ENCODE assay signal across 1 cellular context in genomic region chrX:386768-387575, GRCh38.
A peak's percentile ranks its signal among the peaks of the same experiment; 100 is the strongest.
TF ChIP-seq lines count a peak whose summit lies in the region.

Gene PPP2R3B (minus strand): TSS chrX:386907. CDS start chrX:386691, 216 bp downstream.

TF ChIP-seq in H1, 55 proteins besides CTCF, POLR2A, EP300 and RAD21 (continued from another document):
- TF ChIP-seq YY1 (IDR thresholded peaks at IDR 0.05; ENCODE audit: low read depth, low read length) (peak; percentile 91), CHD1 (IDR thresholded peaks at IDR 0.05; ENCODE audit: low read depth, low read length) (no peak), HDAC6 (IDR thresholded peaks at IDR 0.05; ENCODE audit: low read depth, low read length) (no peak), TCF12 (IDR thresholded peaks at IDR 0.05; ENCODE audit: low read depth, low read length) (no peak), MAX (IDR thresholded peaks at IDR 0.05) (peak; percentile 91), NRF1 (IDR thresholded peaks at IDR 0.05; ENCODE audit: low read depth, low read length) (peak; percentile 93), BRCA1 (IDR thresholded peaks at IDR 0.05; ENCODE audit: low read depth, low read length) (peak; percentile 52; the same call in 1 of the 2 replicates), TAF7 (optimal IDR thresholded peaks at IDR 0.05; ENCODE audit: borderline replicate concordance, low read depth, low read length) (no peak), RBBP5 (IDR thresholded peaks at IDR 0.05; ENCODE audit: borderline replicate concordance, low read depth, low read length) (peak; percentile 100), PHF8 (conservative IDR thresholded peaks at IDR 0.05; ENCODE audit: low read depth, low read length) (peak; percentile 100), SIX5 (IDR thresholded peaks at IDR 0.05; ENCODE audit: low read depth, low read length) (no peak), TEAD4 (IDR thresholded peaks at IDR 0.05; ENCODE audit: low read depth, low read length) (no peak), CHD7 (IDR thresholded peaks at IDR 0.05; ENCODE audit: insufficient replicate concordance, low read length) (no peak), EGR1 (IDR thresholded peaks at IDR 0.05; ENCODE audit: borderline replicate concordance, low read depth, low read length) (no peak), SRF (IDR thresholded peaks at IDR 0.05; ENCODE audit: low read depth, low read length) (peak; percentile 87), FOSL1 (IDR thresholded peaks at IDR 0.05; ENCODE audit: insufficient read depth, low read depth, low read length) (no peak), CTBP2 (IDR thresholded peaks at IDR 0.05; ENCODE audit: borderline replicate concordance, insufficient read depth, insufficient read length, low read length) (no peak), SIRT6 (IDR thresholded peaks at IDR 0.05; ENCODE audit: low read length) (no peak), RFX5 (IDR thresholded peaks at IDR 0.05; ENCODE audit: borderline replicate concordance, low read depth, low read length) (no peak), CREB1 (IDR thresholded peaks at IDR 0.05) (peak; percentile 100), GTF2F1 (IDR thresholded peaks at IDR 0.05; ENCODE audit: borderline replicate concordance, low read depth, low read length) (no peak; the same call in 1 of the 2 replicates), SP1 (IDR thresholded peaks at IDR 0.05; ENCODE audit: low read depth, low read length) (no peak), KDM1A (IDR thresholded peaks at IDR 0.05; ENCODE audit: borderline replicate concordance, low read length) (no peak), JUN (IDR thresholded peaks at IDR 0.05; ENCODE audit: low read depth, low read length) (no peak), JUND (IDR thresholded peaks at IDR 0.05; ENCODE audit: low read length) (peak; percentile 50; the same call in 1 of the 2 replicates), CBX5 (IDR thresholded peaks at IDR 0.05; ENCODE audit: low read depth, low read length) (no peak), ZNF274 (IDR thresholded peaks at IDR 0.05; ENCODE audit: borderline replicate concordance, extremely low read depth, low read length) (no peak), EZH2 (IDR thresholded peaks at IDR 0.05; ENCODE audit: low read depth, low read length, severe bottlenecking) (no peak), NANOG (IDR thresholded peaks at IDR 0.05; ENCODE audit: insufficient read depth, low read depth, low read length, poor library complexity, severe bottlenecking) (no peak), E2F6 (IDR thresholded peaks at IDR 0.05) (peak; percentile 33; the same call in 1 of the 2 replicates), KDM4A (IDR thresholded peaks at IDR 0.05; ENCODE audit: low read depth, low read length, severe bottlenecking) (peak; percentile 100), SP2 (IDR thresholded peaks at IDR 0.05; ENCODE audit: low read length) (no peak), TBP (IDR thresholded peaks at IDR 0.05; ENCODE audit: low read depth, low read length) (peak; percentile 48; the same call in 1 of the 2 replicates), BCL11A (IDR thresholded peaks at IDR 0.05; ENCODE audit: low read depth in 2 of 2, low read length in 2 of 2) (no peak), RXRA (IDR thresholded peaks at IDR 0.05; ENCODE audit: insufficient read depth, low read depth, low read length) (no peak), BACH1 (IDR thresholded peaks at IDR 0.05; ENCODE audit: low read length) (peak; percentile 19; the same call in 1 of the 2 replicates), POU5F1 (IDR thresholded peaks at IDR 0.05; ENCODE audit: low read depth, low read length) (no peak), POLR2AphosphoS5 (IDR thresholded peaks at IDR 0.05; ENCODE audit: low read depth, low read length) (peak; percentile 97), ATF2 (IDR thresholded peaks at IDR 0.05; ENCODE audit: low read length) (no peak)
